In genomic region chr4:30938956-30939528, GRCh38 we compare ENCODE assay signal across 18 cellular contexts.
DNase-seq lines count a peak whose midpoint lies in the region; ATAC-seq and TF ChIP-seq lines count a peak whose summit lies in the region.
"Had no signal": no experiment of that assay in that cellular context is flagged by ENCODE, and none has a peak within 500 bp of the region (broad histone marks: within the 10 kb centered on the region; RNA-seq: fewer than 3 reads in every experiment).

No MANE protein-coding gene starts in this region.

- in situ Hi-C loops in GM23248 (cut with MboI) = no loop called here
- in situ Hi-C loops in gastrocnemius medialis (cut with MboI; ENCODE audit: low sequenced_read_pairs in 4 of 4) = no loop called here

- RAD21 ChIA-PET in HCT116 (lab: Charles Lee; ENCODE audit: low non-redundant PET in 1 of 2, low total read pairs in 2 of 2, uncharacterized antibody in 2 of 2, unreplicated experiment in 2 of 2) = no interaction called here

- H3K27me3 ChIP-seq in HCT116 (ENCODE audit: insufficient read depth, low read length) = no peaks in the 10 kb centered on the region
- no peaks in the 10 kb centered on the region for H3K27me3 ChIP-seq in GM23248 (replicated peaks; ENCODE audit: insufficient read depth)
- no peaks in the 10 kb centered on the region for H3K27me3 ChIP-seq in gastrocnemius medialis

- no peak overlapping the region for H3K4me3 ChIP-seq in HCT116 (replicated peaks in 1 of 2; ENCODE audit: low read depth in 1 of 2, low read length in 2 of 2)
- no peak overlapping the region for H3K4me3 ChIP-seq in epithelial cell of esophagus (ENCODE audit: low read length)
- H3K4me3 ChIP-seq in mucosa of descending colon = no peak overlapping the region
- no peak overlapping the region for H3K4me3 ChIP-seq in GM23248
- no peak overlapping the region for H3K4me3 ChIP-seq in gastrocnemius medialis
- H3K4me3 ChIP-seq: HAP-1, SK-N-MC had no signal

- ATAC-seq in HCT116 = peak; percentile 38; the same call in 1 of the 2 replicates
- ATAC-seq in mucosa of descending colon = peak; percentile 75
- no peak for ATAC-seq in gastrocnemius medialis

- H3K27ac ChIP-seq in HCT116 (ENCODE audit: low read depth, low read length) (peak overlapping the region; percentile 94), GM23248 (no peak overlapping the region), gastrocnemius medialis (no peak overlapping the region)
- H3K27ac ChIP-seq: SK-N-MC had no signal

- no peak for DNase-seq in HCT116 (ENCODE audit: low read depth, low spot score)
- peak; percentile 6 for DNase-seq in NCI-H446 treated with DMSO at 0.1 percent for 48 hours (lab: John Stamatoyannopoulos, UW)
- peak; percentile 71 for DNase-seq in epithelial cell of esophagus (ENCODE audit: low read depth)
- DNase-seq in mucosa of descending colon = peak in 1 of 3 donors; percentile 38
- DNase-seq in NCI-H345 treated with DMSO at 0.1 percent for 48 hours (lab: John Stamatoyannopoulos, UW; ENCODE audit: unreplicated experiment) = no peak
- DNase-seq in GM23248 = no peak
- DNase-seq in T-helper 2 cell = no peak
- DNase-seq in gastrocnemius medialis = no peak
- DNase-seq: Caco-2, IMR-90, Karpas-422, NCI-H1436, NCI-H2029, NCI-H2171 treated with DMSO at 0.1 percent for 48 hours, NCI-H510A, NCI-H774 had no signal

- no peak for TF ChIP-seq CTCF in HCT116 (IDR thresholded peaks at IDR 0.05 in 2 of 3, conservative IDR thresholded peaks at IDR 0.05 in 1 of 3; ENCODE audit: borderline replicate concordance in 1 of 3, insufficient read depth in 1 of 3, low read depth in 2 of 3, low read length in 2 of 3)
- no peak for TF ChIP-seq CTCF in epithelial cell of esophagus (IDR thresholded peaks at IDR 0.05; ENCODE audit: insufficient read depth, low read depth, low read length, missing control alignments)
- TF ChIP-seq CTCF in mucosa of descending colon (IDR thresholded peaks at IDR 0.05) = no peak
- TF ChIP-seq CTCF in gastrocnemius medialis (IDR thresholded peaks at IDR 0.05 in 4 of 5, conservative IDR thresholded peaks at IDR 0.05 in 1 of 5) = no peak

- H3K4me1 ChIP-seq in HCT116 (ENCODE audit: control insufficient read depth in 1 of 2, insufficient read depth in 2 of 2, low read length in 2 of 2) = peaks cover 70 to 79% of the 10 kb centered on the region in 2 experiments
- peaks cover 13% of the 10 kb centered on the region for H3K4me1 ChIP-seq in mucosa of descending colon (ENCODE audit: low read depth)
- H3K4me1 ChIP-seq in GM23248 (ENCODE audit: insufficient read depth) = no peaks in the 10 kb centered on the region
- H3K4me1 ChIP-seq in gastrocnemius medialis = no peaks in the 10 kb centered on the region

- 26 to 43% methylated on average over 1 of the region's 1 CpG for WGBS in GM23248 (ENCODE audit: low coverage in 1 of 2, low lambda C conversion rate in 2 of 2, missing lambda C conversion rate in 2 of 2), 2 experiments

- TF ChIP-seq RAD21 in HCT116 (IDR thresholded peaks at IDR 0.05; ENCODE audit: low read depth) = no peak

- H3K9ac ChIP-seq in HCT116 (ENCODE audit: low read length) (peak overlapping the region; percentile 39), GM23248 (no peak overlapping the region)

- H3K9me3 ChIP-seq in HCT116 (ENCODE audit: control insufficient read depth in 1 of 2, insufficient read depth in 1 of 2, low read depth in 1 of 2, low read length in 2 of 2) (no peaks in the 10 kb centered on the region), mucosa of descending colon (no peaks in the 10 kb centered on the region), GM23248 (ENCODE audit: low read depth) (no peaks in the 10 kb centered on the region), gastrocnemius medialis (no peaks in the 10 kb centered on the region)
- H3K9me3 ChIP-seq: Caco-2, HAP-1 had no signal

- H3K4me2 ChIP-seq in HCT116 (ENCODE audit: low read length) (peak overlapping the region; percentile 33), GM23248 (ENCODE audit: unreplicated experiment) (no peak overlapping the region)

- POLR2A ChIA-PET in HCT116 (lab: Charles Lee) = no interaction called here

- H3K9me2 ChIP-seq in HCT116 (ENCODE audit: insufficient read depth) (no peaks in the 10 kb centered on the region), GM23248 (ENCODE audit: insufficient read depth) (no peaks in the 10 kb centered on the region)

- no peak overlapping the region for H2AFZ ChIP-seq in HCT116 (ENCODE audit: low read depth, low read length, poor library complexity, severe bottlenecking)
- H2AFZ ChIP-seq in GM23248 = no peak overlapping the region

- TF ChIP-seq POLR2A in HCT116 (IDR thresholded peaks at IDR 0.05; ENCODE audit: borderline replicate concordance, extremely low read depth, insufficient read depth, insufficient read length) (no peak), gastrocnemius medialis (IDR thresholded peaks at IDR 0.05) (no peak)

- no peaks in the 10 kb centered on the region for H4K20me1 ChIP-seq in HCT116 (ENCODE audit: insufficient read depth)
- no peaks in the 10 kb centered on the region for H4K20me1 ChIP-seq in GM23248 (ENCODE audit: insufficient read depth)

- CTCF ChIA-PET in HCT116 (lab: Charles Lee) = no interaction called here

- intact Hi-C loops in HCT116 (cut with micrococcal nuclease) = no loop called here
- intact Hi-C loops in mucosa of descending colon (cut with DNase I, micrococcal nuclease) = no loop called here
- intact Hi-C loops in gastrocnemius medialis (cut with DNase I; ENCODE audit: low total_unique reads) = no loop called here

- H3K79me2 ChIP-seq in HCT116 (ENCODE audit: insufficient read depth, low read length) (peaks cover 52% of the 10 kb centered on the region), GM23248 (ENCODE audit: insufficient read depth) (no peaks in the 10 kb centered on the region)

- BruUV-seq in HCT116 (replicated peaks; lab: Mats Ljungman, UMichigan) = TSS peak; percentile 64

- H3K36me3 ChIP-seq in HCT116 (ENCODE audit: control insufficient read depth in 1 of 2, insufficient read depth in 2 of 2, low read length in 2 of 2) = no peaks in the 10 kb centered on the region
- H3K36me3 ChIP-seq in mucosa of descending colon (ENCODE audit: low read depth) = no peaks in the 10 kb centered on the region
- no peaks in the 10 kb centered on the region for H3K36me3 ChIP-seq in GM23248 (ENCODE audit: low read depth)
- no peaks in the 10 kb centered on the region for H3K36me3 ChIP-seq in gastrocnemius medialis
- H3K36me3 ChIP-seq: HAP-1 had no signal

- H3F3A ChIP-seq in GM23248 (ENCODE audit: insufficient read depth) = no peaks in the 10 kb centered on the region

TF ChIP-seq in HCT116, 20 proteins besides CTCF, POLR2A, EP300 and RAD21 (continues in another document):
- TF ChIP-seq EZH2phosphoT487 (IDR thresholded peaks at IDR 0.05; ENCODE audit: borderline replicate concordance) = no peak
- no peak for TF ChIP-seq CEBPB (IDR thresholded peaks at IDR 0.05; ENCODE audit: low read depth)
- TF ChIP-seq, protein P1, sequence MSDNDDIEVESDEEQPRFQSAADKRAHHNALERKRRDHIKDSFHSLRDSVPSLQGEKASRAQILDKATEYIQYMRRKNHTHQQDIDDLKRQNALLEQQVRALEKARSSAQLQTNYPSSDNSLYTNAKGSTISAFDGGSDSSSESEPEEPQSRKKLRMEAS (IDR thresholded peaks at IDR 0.05) = no peak
- no peak for TF ChIP-seq POLR2AphosphoS5 (IDR thresholded peaks at IDR 0.05; ENCODE audit: low read depth, low read length)
- TF ChIP-seq ZFX (IDR thresholded peaks at IDR 0.05) = no peak
- TF ChIP-seq SP1 (IDR thresholded peaks at IDR 0.05; ENCODE audit: low read depth) = no peak
- TF ChIP-seq, protein P2, sequence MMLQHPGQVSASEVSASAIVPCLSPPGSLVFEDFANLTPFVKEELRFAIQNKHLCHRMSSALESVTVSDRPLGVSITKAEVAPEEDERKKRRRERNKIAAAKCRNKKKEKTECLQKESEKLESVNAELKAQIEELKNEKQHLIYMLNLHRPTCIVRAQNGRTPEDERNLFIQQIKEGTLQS (IDR thresholded peaks at IDR 0.05) = no peak
- TF ChIP-seq FOSL1 (IDR thresholded peaks at IDR 0.05; ENCODE audit: low read depth) = no peak
- TF ChIP-seq, protein P3, sequence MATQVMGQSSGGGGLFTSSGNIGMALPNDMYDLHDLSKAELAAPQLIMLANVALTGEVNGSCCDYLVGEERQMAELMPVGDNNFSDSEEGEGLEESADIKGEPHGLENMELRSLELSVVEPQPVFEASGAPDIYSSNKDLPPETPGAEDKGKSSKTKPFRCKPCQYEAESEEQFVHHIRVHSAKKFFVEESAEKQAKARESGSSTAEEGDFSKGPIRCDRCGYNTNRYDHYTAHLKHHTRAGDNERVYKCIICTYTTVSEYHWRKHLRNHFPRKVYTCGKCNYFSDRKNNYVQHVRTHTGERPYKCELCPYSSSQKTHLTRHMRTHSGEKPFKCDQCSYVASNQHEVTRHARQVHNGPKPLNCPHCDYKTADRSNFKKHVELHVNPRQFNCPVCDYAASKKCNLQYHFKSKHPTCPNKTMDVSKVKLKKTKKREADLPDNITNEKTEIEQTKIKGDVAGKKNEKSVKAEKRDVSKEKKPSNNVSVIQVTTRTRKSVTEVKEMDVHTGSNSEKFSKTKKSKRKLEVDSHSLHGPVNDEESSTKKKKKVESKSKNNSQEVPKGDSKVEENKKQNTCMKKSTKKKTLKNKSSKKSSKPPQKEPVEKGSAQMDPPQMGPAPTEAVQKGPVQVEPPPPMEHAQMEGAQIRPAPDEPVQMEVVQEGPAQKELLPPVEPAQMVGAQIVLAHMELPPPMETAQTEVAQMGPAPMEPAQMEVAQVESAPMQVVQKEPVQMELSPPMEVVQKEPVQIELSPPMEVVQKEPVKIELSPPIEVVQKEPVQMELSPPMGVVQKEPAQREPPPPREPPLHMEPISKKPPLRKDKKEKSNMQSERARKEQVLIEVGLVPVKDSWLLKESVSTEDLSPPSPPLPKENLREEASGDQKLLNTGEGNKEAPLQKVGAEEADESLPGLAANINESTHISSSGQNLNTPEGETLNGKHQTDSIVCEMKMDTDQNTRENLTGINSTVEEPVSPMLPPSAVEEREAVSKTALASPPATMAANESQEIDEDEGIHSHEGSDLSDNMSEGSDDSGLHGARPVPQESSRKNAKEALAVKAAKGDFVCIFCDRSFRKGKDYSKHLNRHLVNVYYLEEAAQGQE (IDR thresholded peaks at IDR 0.05; ENCODE audit: low read depth) = no peak
- TF ChIP-seq ELF1 (IDR thresholded peaks at IDR 0.05; ENCODE audit: borderline replicate concordance, low read depth) = no peak
- TF ChIP-seq TCF7L2 (IDR thresholded peaks at IDR 0.05; ENCODE audit: borderline replicate concordance, extremely low read depth, insufficient read depth, insufficient read length) = no peak
- no peak for TF ChIP-seq YY1 (IDR thresholded peaks at IDR 0.05; ENCODE audit: extremely low read depth, insufficient replicate concordance, low read depth, low read length)

Comparison
In these comparisons a context has a peak if more than half of its experiments do, and no peak if none do; other contexts are left out.
1. ATAC-seq: peak in HCT116 (single experiment) and mucosa of descending colon (single experiment); none in gastrocnemius medialis (0 of 2).
2. DNase-seq: peak in NCI-H446 treated with DMSO at 0.1 percent for 48 hours (single experiment) and epithelial cell of esophagus (single experiment); none in HCT116 (single experiment), NCI-H345 treated with DMSO at 0.1 percent for 48 hours (single experiment), GM23248 (single experiment), T-helper 2 cell (0 of 5) and gastrocnemius medialis (0 of 2).